ENCODE assay signal across 27 cellular contexts in genomic region chr11:130133716-130134115, GRCh38. TPM values are rescaled to one million over a fixed set of nuclear protein-coding genes. Genes with fewer than 3 reads are reported as not detected.
"Had no signal": no experiment of that assay in that cellular context is flagged by ENCODE, and none has a peak within 500 bp of the region (broad histone marks: within the 10 kb centered on the region; RNA-seq: fewer than 3 reads in every experiment).

No MANE protein-coding gene starts in this region.

- H3K27me3 Mint-ChIP-seq: activated CD8-positive, alpha-beta T cell treated with anti-CD3 and anti-CD28 coated beads for 36 hours; activated naive CD8-positive, alpha-beta T cell treated with anti-CD3 and anti-CD28 coated beads, Interleukin-2, amount 10 ng/mL, durations not matched to agents 7 days and 5 days had no signal

- H3K9me3 Mint-ChIP-seq: activated CD8-positive, alpha-beta T cell treated with anti-CD3 and anti-CD28 coated beads for 36 hours; activated naive CD8-positive, alpha-beta T cell treated with anti-CD3 and anti-CD28 coated beads, Interleukin-2, amount 10 ng/mL, durations not matched to agents 7 days and 5 days had no signal

- H3K27ac Mint-ChIP-seq: activated CD8-positive, alpha-beta T cell treated with anti-CD3 and anti-CD28 coated beads for 36 hours; activated naive CD8-positive, alpha-beta T cell treated with anti-CD3 and anti-CD28 coated beads, Interleukin-2, amount 10 ng/mL, durations not matched to agents 7 days and 5 days had no signal

- H3K27me3 ChIP-seq: adrenal gland, MG63, SJCRH30 had no signal

- H3K9me2 ChIP-seq: SK-N-SH had no signal

- ATAC-seq: activated CD4-positive, CD25-positive, alpha-beta regulatory T cell treated with anti-CD3 and anti-CD28 coated beads, Interleukin-2, amount 50 U/mL, for 24 hours; activated CD8-positive, alpha-beta T cell treated with anti-CD3 and anti-CD28 coated beads for 36 hours had no signal

- H3K4me3 Mint-ChIP-seq: activated CD8-positive, alpha-beta T cell treated with anti-CD3 and anti-CD28 coated beads for 36 hours; activated naive CD8-positive, alpha-beta T cell treated with anti-CD3 and anti-CD28 coated beads, Interleukin-2, amount 10 ng/mL, durations not matched to agents 7 days and 5 days had no signal

- H3K4me1 ChIP-seq: adrenal gland, SJCRH30 had no signal

- H3K27ac ChIP-seq: adrenal gland, SJCRH30, WERI-Rb-1 had no signal

- DNase-seq: activated CD4-positive, alpha-beta T cell treated with anti-CD3 and anti-CD28 coated beads for 4 hours; activated CD8-positive, alpha-beta memory T cell treated with anti-CD3 and anti-CD28 coated beads, Interleukin-2, amount 50 U/mL, for 4 hours; activated CD8-positive, alpha-beta T cell treated with anti-CD3 and anti-CD28 coated beads for 36 hours; activated naive CD4-positive, alpha-beta T cell treated with anti-CD3 and anti-CD28 coated beads, Interleukin-2, amount 50 U/mL, for 16 hours; activated naive CD8-positive, alpha-beta T cell treated with anti-CD3 and anti-CD28 coated beads, Interleukin-2, amount 10 ng/mL, durations not matched to agents 7 days and 5 days; adrenal gland; anterior cingulate cortex; MG63; MV-4-11; NCI-H1092 treated with DMSO at 0.1 percent for 48 hours; NCI-H1417 treated with DMSO at 0.1 percent for 48 hours; NCI-H1694; NCI-H2029; NCI-H2107; NCI-H2171 treated with DMSO at 0.1 percent for 48 hours; NCI-H226; NCI-H526 treated with DMSO at 0.1 percent for 48 hours; NCI-H82; Right ventricle myocardium superior; RPMI8226; SJCRH30; SK-N-SH; T-helper 1 cell; WERI-Rb-1 had no signal

- H3K36me3 Mint-ChIP-seq: activated naive CD8-positive, alpha-beta T cell treated with anti-CD3 and anti-CD28 coated beads, Interleukin-2, amount 10 ng/mL, durations not matched to agents 7 days and 5 days had no signal

- H3K4me3 ChIP-seq: adrenal gland, MG63, SJCRH30 had no signal

- H3K9me3 ChIP-seq: adrenal gland, MG63, SJCRH30, SK-N-SH had no signal

- H3K4me2 ChIP-seq: SK-N-SH had no signal

- H3K36me3 ChIP-seq: SJCRH30 had no signal

RNA-seq across cellular contexts. Expression of gene ST14, which starts 25.9 kb away (rescaled TPM):
- total RNA-seq: activated CD8-positive, alpha-beta T cell treated with anti-CD3 and anti-CD28 coated beads for 36 hours; NCI-H460; T-helper 2 cell treated with Interferon-gamma antibody and Interleukin-4, amounts not matched to agents 100 ng/mL and 5 ng/mL, for 36 hours had no signal
- polyA plus RNA-seq: SK-N-SH had no signal
